ENCODE assay signal across 18 cellular contexts in genomic region chr3:101853971-101854370, GRCh38. TPM values are rescaled to one million over a fixed set of nuclear protein-coding genes. Genes with fewer than 3 reads are reported as not detected.
DNase-seq lines count a peak whose midpoint lies in the region; ATAC-seq, FAIRE-seq and TF ChIP-seq lines count a peak whose summit lies in the region.
"Had no signal": no experiment of that assay in that cellular context is flagged by ENCODE, and none has a peak within 500 bp of the region (broad histone marks: within the 10 kb centered on the region; RNA-seq: fewer than 3 reads in every experiment).

No MANE protein-coding gene starts in this region.

- ATAC-seq in activated T-cell treated with anti-CD3 and anti-CD28 coated beads, Interleukin-2, amount 50 U/mL, for 72 hours (replicated peaks in 1 of 2) = no peak
- no peak for ATAC-seq in lower lobe of right lung
- ATAC-seq in GM21390 (IDR thresholded peaks at IDR 0.05; ENCODE audit: unreplicated experiment) = no peak
- ATAC-seq: HCT116 had no signal

- H3K4me1 Mint-ChIP-seq in activated T-cell treated with anti-CD3 and anti-CD28 coated beads, Interleukin-2, amount 50 U/mL, for 72 hours (ENCODE audit: low read depth) = peaks cover 73% of the 10 kb centered on the region
- peaks cover 81% of the 10 kb centered on the region for H3K4me1 Mint-ChIP-seq in activated T-helper 1 cell treated with anti-CD3 and anti-CD28 coated beads, Interleukin-12 subunit alpha, Interleukin-12 subunit beta, Interleukin-2, Interleukin-4 antibody, amounts not matched to agents 30 ng/mL and 10 ng/mL and 1 ng/mL, durations not matched to agents 14 hours and 24 hours and 36 hours (ENCODE audit: low read depth)
- peaks cover 23% of the 10 kb centered on the region for H3K4me1 Mint-ChIP-seq in endothelial cell (ENCODE audit: unreplicated experiment)

- H3K4me1 ChIP-seq in lower lobe of right lung = peaks cover 73% of the 10 kb centered on the region
- peaks cover 0 to 73% (median 28%) of the 10 kb centered on the region in 4 donors for H3K4me1 ChIP-seq in tibial artery
- peaks cover 8 to 9% of the 10 kb centered on the region in 2 donors for H3K4me1 ChIP-seq in kidney (ENCODE audit: control insufficient read depth in 1 of 2, insufficient read depth in 1 of 2, low read depth in 1 of 2, low read length in 2 of 2)

- no peak for FAIRE-seq in kidney (lab: Jason Lieb, UNC)
- FAIRE-seq: endometrium had no signal

- H3K4me3 ChIP-seq in lower lobe of right lung (peak overlapping the region; percentile 89), tibial artery (peak overlapping the region; percentile 95 to 99), kidney (ENCODE audit: low read length in 2 of 2) (no peak overlapping the region)

- no peak for TF ChIP-seq CTCF in lower lobe of right lung (IDR thresholded peaks at IDR 0.05)
- no peak for TF ChIP-seq CTCF in tibial artery (IDR thresholded peaks at IDR 0.05)
- no peak for TF ChIP-seq CTCF in endothelial cell (IDR thresholded peaks at IDR 0.05; ENCODE audit: unreplicated experiment)
- TF ChIP-seq CTCF in kidney (IDR thresholded peaks at IDR 0.05; ENCODE audit: borderline replicate concordance, extremely low read depth, insufficient read depth) = no peak

- intact Hi-C loops in activated T-helper 1 cell treated with anti-CD3 and anti-CD28 coated beads, Interleukin-12 subunit alpha, Interleukin-12 subunit beta, Interleukin-2, Interleukin-4 antibody, amounts not matched to agents 30 ng/mL and 10 ng/mL and 1 ng/mL, durations not matched to agents 14 hours and 24 hours and 36 hours (cut with micrococcal nuclease) = loop anchor here (5.0 kb wide), 1 partner anchor 258 kb away; no protein-coding TSS in a partner anchor
- intact Hi-C loops in lower lobe of right lung (cut with DNase I) = no loop called here
- intact Hi-C loops in tibial artery (cut with DNase I; ENCODE audit: low total_unique reads) = loop anchor here (5.0 to 10.0 kb wide), 2 partner anchors 37 to 371 kb away; no protein-coding TSS in a partner anchor
- intact Hi-C loops in kidney (cut with DNase I) = no loop called here

- peaks cover 75% of the 10 kb centered on the region for H3K36me3 ChIP-seq in lower lobe of right lung
- peaks cover 74 to 90% (median 74%) of the 10 kb centered on the region in 3 donors for H3K36me3 ChIP-seq in tibial artery
- peaks cover 47 to 60% of the 10 kb centered on the region in 2 donors for H3K36me3 ChIP-seq in kidney (ENCODE audit: control insufficient read depth in 1 of 2, insufficient read depth in 2 of 2, low read length in 2 of 2)

- H3K36me3 Mint-ChIP-seq in activated T-cell treated with anti-CD3 and anti-CD28 coated beads, Interleukin-2, amount 50 U/mL, for 72 hours (ENCODE audit: insufficient read depth in 2 of 2) = peaks cover 58 to 84% of the 10 kb centered on the region in 2 donors
- H3K36me3 Mint-ChIP-seq in activated T-helper 1 cell treated with anti-CD3 and anti-CD28 coated beads, Interleukin-12 subunit alpha, Interleukin-12 subunit beta, Interleukin-2, Interleukin-4 antibody, amounts not matched to agents 30 ng/mL and 10 ng/mL and 1 ng/mL, durations not matched to agents 14 hours and 24 hours and 36 hours (ENCODE audit: low read depth) = peaks cover 80% of the 10 kb centered on the region
- peaks cover 50% of the 10 kb centered on the region for H3K36me3 Mint-ChIP-seq in endothelial cell (ENCODE audit: low read depth, unreplicated experiment)

- H3K9me3 Mint-ChIP-seq in activated T-cell treated with anti-CD3 and anti-CD28 coated beads, Interleukin-2, amount 50 U/mL, for 72 hours = no peaks in the 10 kb centered on the region
- no peaks in the 10 kb centered on the region for H3K9me3 Mint-ChIP-seq in activated T-helper 1 cell treated with anti-CD3 and anti-CD28 coated beads, Interleukin-12 subunit alpha, Interleukin-12 subunit beta, Interleukin-2, Interleukin-4 antibody, amounts not matched to agents 30 ng/mL and 10 ng/mL and 1 ng/mL, durations not matched to agents 14 hours and 24 hours and 36 hours
- no peaks in the 10 kb centered on the region for H3K9me3 Mint-ChIP-seq in endothelial cell (ENCODE audit: unreplicated experiment)

- H3K27ac ChIP-seq in lower lobe of right lung (no peak overlapping the region), tibial artery (peak overlapping the region in 1 of 2 donors; percentile 100), kidney (ENCODE audit: low read depth in 2 of 2, low read length in 2 of 2) (no peak overlapping the region)

- no peak for DNase-seq in activated T-cell treated with anti-CD3 and anti-CD28 coated beads, Interleukin-2, amount 50 U/mL, for 72 hours
- DNase-seq in activated T-cell treated with anti-CD3 and anti-CD28 coated beads, Interleukin-2, amount 50 U/mL, for 1 hour = no peak
- no peak for DNase-seq in activated T-helper 1 cell treated with anti-CD3 and anti-CD28 coated beads, Interleukin-12 subunit alpha, Interleukin-12 subunit beta, Interleukin-2, Interleukin-4 antibody, amounts not matched to agents 30 ng/mL and 10 ng/mL and 1 ng/mL, durations not matched to agents 14 hours and 24 hours and 36 hours (ENCODE audit: low spot score)
- DNase-seq in lower lobe of right lung (no peak), tibial artery (no peak), endothelial cell (ENCODE audit: low spot score) (no peak), kidney (no peak)
- DNase-seq: activated CD4-positive, alpha-beta T cell treated with anti-CD3 and anti-CD28 coated beads for 1 hour; activated effector memory CD4-positive, alpha-beta T cell treated with Interleukin-2 at 50 U/mL for 16 hours; glutamatergic neuron; Karpas-422; NCI-H1436; NCI-H226; stimulated activated CD4-positive, alpha-beta T cell treated with anti-CD3 and anti-CD28 coated beads, Interleukin-4, amount 100 ng/mL, for 4 hours; stimulated activated naive CD4-positive, alpha-beta T cell treated with Interleukin-2 at 50 U/mL for 16 hours had no signal

- H3K9me3 ChIP-seq in lower lobe of right lung = no peaks in the 10 kb centered on the region
- no peaks in the 10 kb centered on the region for H3K9me3 ChIP-seq in tibial artery
- no peaks in the 10 kb centered on the region for H3K9me3 ChIP-seq in kidney (ENCODE audit: control insufficient read depth in 1 of 2, low read length in 2 of 2)

- no peaks in the 10 kb centered on the region for H3K27me3 Mint-ChIP-seq in activated T-cell treated with anti-CD3 and anti-CD28 coated beads, Interleukin-2, amount 50 U/mL, for 72 hours (ENCODE audit: low read depth)
- no peaks in the 10 kb centered on the region for H3K27me3 Mint-ChIP-seq in activated T-helper 1 cell treated with anti-CD3 and anti-CD28 coated beads, Interleukin-12 subunit alpha, Interleukin-12 subunit beta, Interleukin-2, Interleukin-4 antibody, amounts not matched to agents 30 ng/mL and 10 ng/mL and 1 ng/mL, durations not matched to agents 14 hours and 24 hours and 36 hours (ENCODE audit: insufficient read depth)
- peaks cover 9% of the 10 kb centered on the region for H3K27me3 Mint-ChIP-seq in endothelial cell (ENCODE audit: unreplicated experiment)

- peak overlapping the region; percentile 79 for H3K27ac Mint-ChIP-seq in activated T-cell treated with anti-CD3 and anti-CD28 coated beads, Interleukin-2, amount 50 U/mL, for 72 hours
- H3K27ac Mint-ChIP-seq in activated T-helper 1 cell treated with anti-CD3 and anti-CD28 coated beads, Interleukin-12 subunit alpha, Interleukin-12 subunit beta, Interleukin-2, Interleukin-4 antibody, amounts not matched to agents 30 ng/mL and 10 ng/mL and 1 ng/mL, durations not matched to agents 14 hours and 24 hours and 36 hours = peak overlapping the region; percentile 25
- no peak overlapping the region for H3K27ac Mint-ChIP-seq in endothelial cell (ENCODE audit: unreplicated experiment)

- peak overlapping the region; percentile 92 to 98 for H3K4me3 Mint-ChIP-seq in activated T-cell treated with anti-CD3 and anti-CD28 coated beads, Interleukin-2, amount 50 U/mL, for 72 hours
- peak overlapping the region; percentile 93 for H3K4me3 Mint-ChIP-seq in activated T-helper 1 cell treated with anti-CD3 and anti-CD28 coated beads, Interleukin-12 subunit alpha, Interleukin-12 subunit beta, Interleukin-2, Interleukin-4 antibody, amounts not matched to agents 30 ng/mL and 10 ng/mL and 1 ng/mL, durations not matched to agents 14 hours and 24 hours and 36 hours
- no peak overlapping the region for H3K4me3 Mint-ChIP-seq in endothelial cell (ENCODE audit: unreplicated experiment)

- no peak overlapping the region for H3K9ac ChIP-seq in kidney (ENCODE audit: low read length in 2 of 2)

- H3K27me3 ChIP-seq in lower lobe of right lung (ENCODE audit: low read depth) (no peaks in the 10 kb centered on the region), tibial artery (no peaks in the 10 kb centered on the region)

RNA-seq across cellular contexts. Expression of gene NFKBIZ, which starts 4.7 kb away (rescaled TPM):
- total RNA-seq in activated T-cell treated with anti-CD3 and anti-CD28 coated beads, Interleukin-2, amount 50 U/mL, for 72 hours = 100 to 1,000 TPM; 116 to 208 TPM
- 72.4 and 79.7 TPM in 2 replicates for total RNA-seq in activated T-helper 1 cell treated with anti-CD3 and anti-CD28 coated beads, Interleukin-12 subunit alpha, Interleukin-12 subunit beta, Interleukin-2, Interleukin-4 antibody, amounts not matched to agents 30 ng/mL and 10 ng/mL and 1 ng/mL, durations not matched to agents 14 hours and 24 hours and 36 hours
- total RNA-seq in lower lobe of right lung = 76.2 TPM
- total RNA-seq in endothelial cell (ENCODE audit: unreplicated experiment) = 20.5 TPM
- total RNA-seq in kidney = 196 TPM
- polyA plus RNA-seq in kidney (ENCODE audit: insufficient read depth, low read depth, low replicate concordance) = 6.7 TPM

Comparison
In these comparisons a context has a peak if more than half of its experiments do, and no peak if none do; other contexts are left out.
1. H3K4me3 ChIP-seq: peak in lower lobe of right lung (single experiment) and tibial artery (2 of 2); none in kidney (0 of 2).
2. intact Hi-C loops: an anchor here in activated T-helper 1 cell treated with anti-CD3 and anti-CD28 coated beads, Interleukin-12 subunit alpha, Interleukin-12 subunit beta, Interleukin-2, Interleukin-4 antibody, amounts not matched to agents 30 ng/mL and 10 ng/mL and 1 ng/mL, durations not matched to agents 14 hours and 24 hours and 36 hours (5.0 kb wide) and tibial artery (5.0 to 10.0 kb wide); none called in lower lobe of right lung and kidney.